In the genomic region with DNA sequence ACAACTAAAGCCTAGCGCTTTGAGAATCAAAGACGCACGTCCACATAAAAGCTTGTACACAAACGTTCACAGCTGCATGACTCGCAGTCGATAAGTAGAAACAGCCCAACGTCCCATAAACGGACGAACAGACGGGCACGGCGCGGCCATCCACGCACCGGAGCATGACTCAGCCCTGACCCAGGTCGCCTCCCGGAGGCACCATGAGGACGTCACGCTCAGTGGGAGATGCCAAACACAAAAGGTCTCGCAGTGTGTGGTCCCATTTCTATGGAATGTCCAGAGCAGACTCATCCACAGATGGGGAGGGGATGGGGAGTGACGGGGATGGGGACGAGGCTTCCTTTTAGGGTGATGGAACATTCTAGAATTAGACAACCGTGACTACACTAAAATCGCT, we compare ENCODE assay signal across 16 cellular contexts. TPM values are rescaled to one million over a fixed set of nuclear protein-coding genes. Genes with fewer than 3 reads are reported as not detected.
DNase-seq lines count a peak whose midpoint lies in the region; ATAC-seq, FAIRE-seq and TF ChIP-seq lines count a peak whose summit lies in the region.
"Had no signal": no experiment of that assay in that cellular context is flagged by ENCODE, and none has a peak within 500 bp of the region (broad histone marks: within the 10 kb centered on the region; RNA-seq: fewer than 3 reads in every experiment).

No MANE protein-coding gene starts in this region.

- TF ChIP-seq CTCF in HepG2 (CRISPR knock-in tag; IDR thresholded peaks at IDR 0.05) (peak; percentile 26; the same call in 1 of the 2 replicates), right lobe of liver (IDR thresholded peaks at IDR 0.05) (no peak), fibroblast of villous mesenchyme (IDR thresholded peaks at IDR 0.05; ENCODE audit: insufficient read depth, low read depth, low read length) (no peak), tibial nerve (IDR thresholded peaks at IDR 0.05) (no peak), D721Med (IDR thresholded peaks at IDR 0.05; ENCODE audit: insufficient read depth, missing control alignments) (no peak)

- H3K36me3 ChIP-seq in HepG2 (replicated peaks in 1 of 2; ENCODE audit: control insufficient read depth in 1 of 2, insufficient read depth in 2 of 2, low read length in 2 of 2) (peaks cover 6 to 34% of the 10 kb centered on the region in 2 experiments), right lobe of liver (peaks cover 0 to 54% (median 13%) of the 10 kb centered on the region in 4 donors), tibial nerve (peaks cover 5 to 95% (median 22%) of the 10 kb centered on the region in 3 donors)

- H2AFZ ChIP-seq in HepG2 (ENCODE audit: low read length) = no peak overlapping the region

- no peak for TF ChIP-seq RAD21 in HepG2 (CRISPR knock-in tag; IDR thresholded peaks at IDR 0.05)

- no peaks in the 10 kb centered on the region for H4K20me1 ChIP-seq in HepG2 (ENCODE audit: insufficient read depth, low read length)

- no peaks in the 10 kb centered on the region for H3K27me3 ChIP-seq in HepG2 (ENCODE audit: control insufficient read depth in 1 of 2, insufficient read depth in 2 of 2, low read length in 2 of 2)
- no peaks in the 10 kb centered on the region for H3K27me3 ChIP-seq in right lobe of liver
- H3K27me3 ChIP-seq in tibial nerve = no peaks in the 10 kb centered on the region

- no peak for TF ChIP-seq EP300 in HepG2 (IDR thresholded peaks at IDR 0.05; ENCODE audit: low read depth in 2 of 2, low read length in 2 of 2)
- no peak for TF ChIP-seq EP300 in HepG2 (CRISPR knock-in tag; IDR thresholded peaks at IDR 0.05; ENCODE audit: borderline replicate concordance)
- TF ChIP-seq EP300 in tibial nerve (IDR thresholded peaks at IDR 0.05) = peak; percentile 69 to 90

- intact Hi-C loops in HepG2 (cut with micrococcal nuclease; ENCODE audit: unreplicated experiment) (no loop called here), right lobe of liver (cut with DNase I) (no loop called here)

- FAIRE-seq in HepG2 (lab: Jason Lieb, UNC) (no peak), D721Med (lab: Jason Lieb, UNC) (no peak)
- FAIRE-seq: A204.1 had no signal

- H3K79me2 ChIP-seq in HepG2 (ENCODE audit: insufficient read depth, low read length) = peaks cover 7% of the 10 kb centered on the region

- H3K4me2 ChIP-seq in HepG2 (ENCODE audit: low read depth, low read length) = no peak overlapping the region

- H3K9me3 ChIP-seq in HepG2 (ENCODE audit: low read length) (no peaks in the 10 kb centered on the region), right lobe of liver (no peaks in the 10 kb centered on the region), tibial nerve (no peaks in the 10 kb centered on the region)
- H3K9me3 ChIP-seq: thoracic aorta had no signal

- TF ChIP-seq POLR2A in HepG2 (IDR thresholded peaks at IDR 0.05; ENCODE audit: insufficient read depth in 1 of 2, low read depth in 2 of 2, low read length in 2 of 2) (no peak), right lobe of liver (IDR thresholded peaks at IDR 0.05) (no peak), tibial nerve (IDR thresholded peaks at IDR 0.05) (no peak)

- H3K9ac ChIP-seq in HepG2 (ENCODE audit: insufficient read depth, low read depth, low read length) = no peak overlapping the region

- no peak overlapping the region for H3K4me3 ChIP-seq in HepG2 (replicated peaks in 1 of 3; ENCODE audit: insufficient read depth in 1 of 3, low read depth in 2 of 3, low read length in 3 of 3)
- no peak overlapping the region for H3K4me3 ChIP-seq in right lobe of liver
- H3K4me3 ChIP-seq in fibroblast of villous mesenchyme (ENCODE audit: low read depth, low read length) = no peak overlapping the region
- no peak overlapping the region for H3K4me3 ChIP-seq in tibial nerve
- H3K4me3 ChIP-seq: thoracic aorta had no signal

- CTCF ChIA-PET in HepG2 (lab: Yijun Ruan, JAX; ENCODE audit: low intra/inter-chr PET ratio, low total read pairs) = no interaction called here

- ATAC-seq in HepG2 (no peak), right lobe of liver (no peak), GM21576 (IDR thresholded peaks at IDR 0.05; ENCODE audit: unreplicated experiment) (no peak)

- DNase-seq in HepG2 (ENCODE audit: low spot score) = no peak
- no peak for DNase-seq in right lobe of liver
- peak; percentile 78 for DNase-seq in amniotic stem cell (lab: John Stamatoyannopoulos, UW)
- peak; percentile 91 for DNase-seq in fibroblast of villous mesenchyme (ENCODE audit: low read depth)
- DNase-seq in tibial nerve (ENCODE audit: low spot score in 2 of 2) = peak; percentile 79 to 86
- DNase-seq in NCI-H1105 (lab: John Stamatoyannopoulos, UW) = no peak
- DNase-seq in D721Med (ENCODE audit: insufficient read length, low spot score) = no peak
- DNase-seq: activated CD4-positive, alpha-beta T cell treated with anti-CD3 and anti-CD28 coated beads, Interleukin-2, amount 10 ng/mL, durations not matched to agents 7 days and 5 days; activated effector memory CD4-positive, alpha-beta T cell treated with anti-CD3 and anti-CD28 coated beads, Interleukin-2, amount 50 U/mL, for 16 hours; hippocampal formation; NCI-H1092; NCI-H82 had no signal

- no peak overlapping the region for H3K27ac ChIP-seq in HepG2 (ENCODE audit: extremely low read length, insufficient read depth, low read length)
- H3K27ac ChIP-seq in right lobe of liver = no peak overlapping the region
- H3K27ac ChIP-seq in tibial nerve = peak overlapping the region; percentile 48 to 89 (median 68)
- H3K27ac ChIP-seq: thoracic aorta had no signal

- H3K4me1 ChIP-seq in HepG2 (ENCODE audit: insufficient read depth, low read length) (0 out of 2 replicates have a peak, but pooled peaks cover 5% of the 10 kb centered on the region), right lobe of liver (no peaks in the 10 kb centered on the region), tibial nerve (peaks cover 0 to 27% (median 0%) of the 10 kb centered on the region in 4 donors)

- in situ Hi-C loops in HepG2 (cut with HindIII; ENCODE audit: extremely low pct_ligation_motif_present, low pct_unique_long_range_greater_than_20kb) = no loop called here

- WGBS in HepG2 (ENCODE audit: low lambda C conversion rate) = 97% methylated on average over 20 of the region's 24 CpGs
- 81% methylated on average over 7 of the region's 24 CpGs for WGBS in right lobe of liver (ENCODE audit: insufficient coverage, low coverage, low lambda C conversion rate, missing lambda C conversion rate)
- WGBS in tibial nerve, 2 donors = 45 to 48% methylated on average over 24 of the region's 24 CpGs

- POLR2A ChIA-PET in HepG2 (lab: Yijun Ruan, JAX) = no interaction called here

- BruUV-seq in HepG2 (replicated peaks; lab: Mats Ljungman, UMichigan) = no TSS peak

RNA-seq across cellular contexts. Expression of gene POLRMT, which starts 9.4 kb away (rescaled TPM):
- 52.5 and 78.0 TPM in 2 replicates for total RNA-seq in HepG2 (2016; rRNA removed; fragmentation: Illumina TruSeq; extraction: Trizol)
- 14.6 and 16.3 TPM in 2 replicates for total RNA-seq in HepG2 (2016; cell fraction: cytosol; rRNA removed; fragmentation: Illumina TruSeq; extraction: Trizol; ENCODE audit: low read depth)
- total RNA-seq in HepG2 (2016; cell fraction: insoluble cytoplasmic fraction; rRNA removed; fragmentation: Illumina TruSeq; extraction: Trizol) = 49.1 and 82.6 TPM in 2 replicates
- 30.6 and 32.9 TPM in 2 replicates for total RNA-seq in HepG2 (2016; cell fraction: membrane; rRNA removed; fragmentation: Illumina TruSeq; extraction: Trizol)
- 53.4 and 70.1 TPM in 2 replicates for total RNA-seq in HepG2 (2016; cell fraction: nucleus; rRNA removed; fragmentation: Illumina TruSeq; extraction: Trizol)
- 101 and 114 TPM in 2 replicates for polyA plus RNA-seq in HepG2 (2011; rRNA removed)
- polyA plus RNA-seq in HepG2 (2011; cell fraction: cytosol; rRNA removed) = 20.8 and 36.5 TPM in 2 replicates
- polyA plus RNA-seq in HepG2 (2011; cell fraction: nucleus; rRNA removed) = 255 and 333 TPM in 2 replicates
- 52.2 and 65.7 TPM in 2 replicates for polyA plus RNA-seq in HepG2 (2012)
- 16.5 and 17.7 TPM in 2 replicates for polyA plus RNA-seq in HepG2 (2016; cell fraction: cytosol; fragmentation: Illumina TruSeq; extraction: Trizol; ENCODE audit: low read depth)
- 70.9 and 71.7 TPM in 2 replicates for polyA plus RNA-seq in HepG2 (2016; cell fraction: insoluble cytoplasmic fraction; fragmentation: Illumina TruSeq; extraction: Trizol; ENCODE audit: low read depth)
- 34.9 and 37.3 TPM in 2 replicates for polyA plus RNA-seq in HepG2 (2016; cell fraction: membrane; fragmentation: Illumina TruSeq; extraction: Trizol; ENCODE audit: low read depth)
- polyA plus RNA-seq in HepG2 (2016; cell fraction: nucleus; fragmentation: Illumina TruSeq; extraction: Trizol; ENCODE audit: insufficient read depth, low read depth) = 138 and 146 TPM in 2 replicates
- 247 and 377 TPM in 2 replicates for polyA minus RNA-seq in HepG2 (2011; rRNA and poly(A)+ RNA removed; ENCODE audit: low replicate concordance)
- 67.1 and 69.6 TPM in 2 replicates for polyA minus RNA-seq in HepG2 (2011; cell fraction: cytosol; rRNA and poly(A)+ RNA removed)
- polyA minus RNA-seq in HepG2 (2011; cell fraction: nucleus; rRNA and poly(A)+ RNA removed) = 37.9 and 42.3 TPM in 2 replicates
- total RNA-seq in right lobe of liver = 10 to 100 TPM; 25.9 to 42.9 (median 33.3) TPM
- 23.2 and 25.5 TPM in 2 replicates for total RNA-seq in fibroblast of villous mesenchyme
- total RNA-seq in tibial nerve = 10 to 100 TPM; 28.2 to 73.5 (median 51.5) TPM

RNA-seq across cellular contexts. Expression of gene FGF22, which starts 15.7 kb away (rescaled TPM):
- 0.24 TPM in 1 of 2 replicates, not detected in the other for total RNA-seq in HepG2 (2016; rRNA removed; fragmentation: Illumina TruSeq; extraction: Trizol)
- total RNA-seq in HepG2 (2016; cell fraction: cytosol; rRNA removed; fragmentation: Illumina TruSeq; extraction: Trizol; ENCODE audit: low read depth) = not detected in 2 replicates
- total RNA-seq in HepG2 (2016; cell fraction: insoluble cytoplasmic fraction; rRNA removed; fragmentation: Illumina TruSeq; extraction: Trizol) = 0.09 TPM in 1 of 2 replicates, not detected in the other
- 0.17 and 0.19 TPM in 2 replicates for total RNA-seq in HepG2 (2016; cell fraction: membrane; rRNA removed; fragmentation: Illumina TruSeq; extraction: Trizol)
- total RNA-seq in HepG2 (2016; cell fraction: nucleus; rRNA removed; fragmentation: Illumina TruSeq; extraction: Trizol) = not detected in 2 replicates
- 0.07 TPM in 1 of 2 replicates, not detected in the other for polyA plus RNA-seq in HepG2 (2011; rRNA removed)
- polyA plus RNA-seq in HepG2 (2011; cell fraction: cytosol; rRNA removed) = not detected in 2 replicates
- not detected in 2 replicates for polyA plus RNA-seq in HepG2 (2011; cell fraction: nucleus; rRNA removed)
- 0.09 and 0.27 TPM in 2 replicates for polyA plus RNA-seq in HepG2 (2012)
- polyA plus RNA-seq in HepG2 (2016; cell fraction: cytosol; fragmentation: Illumina TruSeq; extraction: Trizol; ENCODE audit: low read depth) = 0.08 and 0.16 TPM in 2 replicates
- not detected in 2 replicates for polyA plus RNA-seq in HepG2 (2016; cell fraction: insoluble cytoplasmic fraction; fragmentation: Illumina TruSeq; extraction: Trizol; ENCODE audit: low read depth)
- polyA plus RNA-seq in HepG2 (2016; cell fraction: membrane; fragmentation: Illumina TruSeq; extraction: Trizol; ENCODE audit: low read depth) = 0.13 TPM in 1 of 2 replicates, not detected in the other
- 0.33 TPM in 1 of 2 replicates, not detected in the other for polyA plus RNA-seq in HepG2 (2016; cell fraction: nucleus; fragmentation: Illumina TruSeq; extraction: Trizol; ENCODE audit: insufficient read depth, low read depth)
- not detected in 2 replicates for polyA minus RNA-seq in HepG2 (2011; rRNA and poly(A)+ RNA removed; ENCODE audit: low replicate concordance)
- not detected in 2 replicates for polyA minus RNA-seq in HepG2 (2011; cell fraction: cytosol; rRNA and poly(A)+ RNA removed)
- polyA minus RNA-seq in HepG2 (2011; cell fraction: nucleus; rRNA and poly(A)+ RNA removed) = not detected in 2 replicates
- total RNA-seq in right lobe of liver = under 1 TPM in 1 of 6 experiments, not detected in 5; 0.15 TPM
- total RNA-seq in fibroblast of villous mesenchyme = not detected in 2 replicates
- total RNA-seq in tibial nerve = 1 to 10 TPM in 3 of 4 donors, under 1 TPM in 1; 0.30 to 9.0 (median 3.4) TPM
- total RNA-seq: G401 had no signal

RNA-seq across cellular contexts. Expression of gene HCN2, which starts 34.3 kb away (rescaled TPM):
- not detected in 2 replicates for total RNA-seq in HepG2 (2016; rRNA removed; fragmentation: Illumina TruSeq; extraction: Trizol)
- not detected in 2 replicates for total RNA-seq in HepG2 (2016; cell fraction: cytosol; rRNA removed; fragmentation: Illumina TruSeq; extraction: Trizol; ENCODE audit: low read depth)
- not detected in 2 replicates for total RNA-seq in HepG2 (2016; cell fraction: insoluble cytoplasmic fraction; rRNA removed; fragmentation: Illumina TruSeq; extraction: Trizol)
- 0.03 TPM in 1 of 2 replicates, not detected in the other for total RNA-seq in HepG2 (2016; cell fraction: membrane; rRNA removed; fragmentation: Illumina TruSeq; extraction: Trizol)
- total RNA-seq in HepG2 (2016; cell fraction: nucleus; rRNA removed; fragmentation: Illumina TruSeq; extraction: Trizol) = not detected in 2 replicates
- 0.01 and 0.05 TPM in 2 replicates for polyA plus RNA-seq in HepG2 (2011; rRNA removed)
- 0.07 and 0.09 TPM in 2 replicates for polyA plus RNA-seq in HepG2 (2011; cell fraction: cytosol; rRNA removed)
- polyA plus RNA-seq in HepG2 (2011; cell fraction: nucleus; rRNA removed) = 0.19 and 0.24 TPM in 2 replicates
- polyA plus RNA-seq in HepG2 (2012) = 0.15 and 0.39 TPM in 2 replicates
- polyA plus RNA-seq in HepG2 (2016; cell fraction: cytosol; fragmentation: Illumina TruSeq; extraction: Trizol; ENCODE audit: low read depth) = 0.07 TPM in 1 of 2 replicates, not detected in the other
- not detected in 2 replicates for polyA plus RNA-seq in HepG2 (2016; cell fraction: insoluble cytoplasmic fraction; fragmentation: Illumina TruSeq; extraction: Trizol; ENCODE audit: low read depth)
- 0.05 TPM in 1 of 2 replicates, not detected in the other for polyA plus RNA-seq in HepG2 (2016; cell fraction: membrane; fragmentation: Illumina TruSeq; extraction: Trizol; ENCODE audit: low read depth)
- not detected in 2 replicates for polyA plus RNA-seq in HepG2 (2016; cell fraction: nucleus; fragmentation: Illumina TruSeq; extraction: Trizol; ENCODE audit: insufficient read depth, low read depth)
- polyA minus RNA-seq in HepG2 (2011; rRNA and poly(A)+ RNA removed; ENCODE audit: low replicate concordance) = 0.16 and 9.3 TPM in 2 replicates
- polyA minus RNA-seq in HepG2 (2011; cell fraction: cytosol; rRNA and poly(A)+ RNA removed) = not detected in 2 replicates
- not detected in 2 replicates for polyA minus RNA-seq in HepG2 (2011; cell fraction: nucleus; rRNA and poly(A)+ RNA removed)
- under 1 TPM in 5 of 6 experiments, not detected in 1; 0.05 to 0.27 (median 0.09) TPM for total RNA-seq in right lobe of liver
- 0.32 and 0.86 TPM in 2 replicates for total RNA-seq in fibroblast of villous mesenchyme
- total RNA-seq in tibial nerve = under 1 TPM in 1 of 4 donors, not detected in 3; 0.59 TPM
- total RNA-seq: thoracic aorta had no signal

RNA-seq across cellular contexts. Expression of gene RNF126, which starts 39.0 kb away (rescaled TPM):
- 18.5 and 34.0 TPM in 2 replicates for total RNA-seq in HepG2 (2016; rRNA removed; fragmentation: Illumina TruSeq; extraction: Trizol)
- total RNA-seq in HepG2 (2016; cell fraction: cytosol; rRNA removed; fragmentation: Illumina TruSeq; extraction: Trizol; ENCODE audit: low read depth) = 60.7 and 62.9 TPM in 2 replicates
- 14.0 and 32.5 TPM in 2 replicates for total RNA-seq in HepG2 (2016; cell fraction: insoluble cytoplasmic fraction; rRNA removed; fragmentation: Illumina TruSeq; extraction: Trizol)
- 51.8 and 70.5 TPM in 2 replicates for total RNA-seq in HepG2 (2016; cell fraction: membrane; rRNA removed; fragmentation: Illumina TruSeq; extraction: Trizol)
- 20.4 and 26.7 TPM in 2 replicates for total RNA-seq in HepG2 (2016; cell fraction: nucleus; rRNA removed; fragmentation: Illumina TruSeq; extraction: Trizol)
- 23.2 and 24.6 TPM in 2 replicates for polyA plus RNA-seq in HepG2 (2011; rRNA removed)
- polyA plus RNA-seq in HepG2 (2011; cell fraction: cytosol; rRNA removed) = 21.4 and 33.6 TPM in 2 replicates
- polyA plus RNA-seq in HepG2 (2011; cell fraction: nucleus; rRNA removed) = 96.9 and 98.7 TPM in 2 replicates
- polyA plus RNA-seq in HepG2 (2012) = 47.4 and 51.2 TPM in 2 replicates
- polyA plus RNA-seq in HepG2 (2016; cell fraction: cytosol; fragmentation: Illumina TruSeq; extraction: Trizol; ENCODE audit: low read depth) = 83.7 and 90.8 TPM in 2 replicates
- polyA plus RNA-seq in HepG2 (2016; cell fraction: insoluble cytoplasmic fraction; fragmentation: Illumina TruSeq; extraction: Trizol; ENCODE audit: low read depth) = 29.9 and 39.9 TPM in 2 replicates
- polyA plus RNA-seq in HepG2 (2016; cell fraction: membrane; fragmentation: Illumina TruSeq; extraction: Trizol; ENCODE audit: low read depth) = 79.7 and 88.6 TPM in 2 replicates
- 75.9 and 77.0 TPM in 2 replicates for polyA plus RNA-seq in HepG2 (2016; cell fraction: nucleus; fragmentation: Illumina TruSeq; extraction: Trizol; ENCODE audit: insufficient read depth, low read depth)
- polyA minus RNA-seq in HepG2 (2011; rRNA and poly(A)+ RNA removed; ENCODE audit: low replicate concordance) = 10.7 and 26.6 TPM in 2 replicates
- 18.3 and 21.9 TPM in 2 replicates for polyA minus RNA-seq in HepG2 (2011; cell fraction: cytosol; rRNA and poly(A)+ RNA removed)
- polyA minus RNA-seq in HepG2 (2011; cell fraction: nucleus; rRNA and poly(A)+ RNA removed) = 28.0 and 36.3 TPM in 2 replicates
- 10 to 100 TPM; 18.3 to 85.0 (median 28.8) TPM for total RNA-seq in right lobe of liver
- total RNA-seq in fibroblast of villous mesenchyme = 30.7 and 50.3 TPM in 2 replicates
- total RNA-seq in tibial nerve = 10 to 100 TPM; 38.0 to 90.9 (median 55.3) TPM

RNA-seq across cellular contexts. Expression of gene BSG, which starts 51.6 kb away (rescaled TPM):
- 136 and 309 TPM in 2 replicates for total RNA-seq in HepG2 (2016; rRNA removed; fragmentation: Illumina TruSeq; extraction: Trizol)
- total RNA-seq in HepG2 (2016; cell fraction: cytosol; rRNA removed; fragmentation: Illumina TruSeq; extraction: Trizol; ENCODE audit: low read depth) = 81.8 and 84.4 TPM in 2 replicates
- total RNA-seq in HepG2 (2016; cell fraction: insoluble cytoplasmic fraction; rRNA removed; fragmentation: Illumina TruSeq; extraction: Trizol) = 114 and 317 TPM in 2 replicates
- total RNA-seq in HepG2 (2016; cell fraction: membrane; rRNA removed; fragmentation: Illumina TruSeq; extraction: Trizol) = 96.0 and 109 TPM in 2 replicates
- total RNA-seq in HepG2 (2016; cell fraction: nucleus; rRNA removed; fragmentation: Illumina TruSeq; extraction: Trizol) = 271 and 340 TPM in 2 replicates
- polyA plus RNA-seq in HepG2 (2011; rRNA removed) = 754 and 1,057 TPM in 2 replicates
- polyA plus RNA-seq in HepG2 (2011; cell fraction: cytosol; rRNA removed) = 595 and 749 TPM in 2 replicates
- polyA plus RNA-seq in HepG2 (2011; cell fraction: nucleus; rRNA removed) = 561 and 615 TPM in 2 replicates
- 926 and 933 TPM in 2 replicates for polyA plus RNA-seq in HepG2 (2012)
- 148 and 149 TPM in 2 replicates for polyA plus RNA-seq in HepG2 (2016; cell fraction: cytosol; fragmentation: Illumina TruSeq; extraction: Trizol; ENCODE audit: low read depth)
- 179 and 219 TPM in 2 replicates for polyA plus RNA-seq in HepG2 (2016; cell fraction: insoluble cytoplasmic fraction; fragmentation: Illumina TruSeq; extraction: Trizol; ENCODE audit: low read depth)
- 152 and 167 TPM in 2 replicates for polyA plus RNA-seq in HepG2 (2016; cell fraction: membrane; fragmentation: Illumina TruSeq; extraction: Trizol; ENCODE audit: low read depth)
- polyA plus RNA-seq in HepG2 (2016; cell fraction: nucleus; fragmentation: Illumina TruSeq; extraction: Trizol; ENCODE audit: insufficient read depth, low read depth) = 760 and 837 TPM in 2 replicates
- 426 and 707 TPM in 2 replicates for polyA minus RNA-seq in HepG2 (2011; rRNA and poly(A)+ RNA removed; ENCODE audit: low replicate concordance)
- 369 and 454 TPM in 2 replicates for polyA minus RNA-seq in HepG2 (2011; cell fraction: cytosol; rRNA and poly(A)+ RNA removed)
- polyA minus RNA-seq in HepG2 (2011; cell fraction: nucleus; rRNA and poly(A)+ RNA removed) = 97.1 and 115 TPM in 2 replicates
- 100 to 1,000 TPM in 4 of 6 experiments, 10 to 100 TPM in 2; 88.6 to 369 (median 124) TPM for total RNA-seq in right lobe of liver
- 191 and 207 TPM in 2 replicates for total RNA-seq in fibroblast of villous mesenchyme
- total RNA-seq in tibial nerve = 100 to 1,000 TPM; 303 to 400 (median 324) TPM

Comparison
In these comparisons a context has a peak if more than half of its experiments do, and no peak if none do; other contexts are left out.
1. DNase-seq: peak in amniotic stem cell (single experiment), fibroblast of villous mesenchyme (single experiment) and tibial nerve (2 of 2); none in HepG2 (single experiment), right lobe of liver (0 of 3), NCI-H1105 (single experiment) and D721Med (single experiment).
2. H3K27ac ChIP-seq: peak in tibial nerve (4 of 4); none in HepG2 (single experiment) and right lobe of liver (0 of 3).